In genomic region chr1:77413541-77414335, GRCh38 we compare ENCODE assay signal across 10 cellular contexts.
DNase-seq lines count a peak whose midpoint lies in the region; ATAC-seq and TF ChIP-seq lines count a peak whose summit lies in the region.
"Had no signal": no experiment of that assay in that cellular context is flagged by ENCODE, and none has a peak within 500 bp of the region (broad histone marks: within the 10 kb centered on the region; RNA-seq: fewer than 3 reads in every experiment).

No MANE protein-coding gene starts in this region.

- H3K27me3 Mint-ChIP-seq in CD14-positive monocyte (ENCODE audit: low read depth in 3 of 3) (peaks cover 4 to 7% (median 4%) of the 10 kb centered on the region in 3 donors), endothelial cell (ENCODE audit: unreplicated experiment) (no peaks in the 10 kb centered on the region)

- no peaks in the 10 kb centered on the region for H3K79me2 ChIP-seq in PC-9 (ENCODE audit: low read depth)

- CTCF ChIA-PET in PC-9 (lab: Charles Lee), result interaction anchor here (0.6 kb wide), 1 partner anchor 58 kb away, joined by 4 read pairs; no protein-coding TSS in a partner anchor

- no peak overlapping the region for H3K4me3 ChIP-seq in PC-9
- H3K4me3 ChIP-seq: right lobe of liver, vagina had no signal

- no peak overlapping the region for H2AFZ ChIP-seq in PC-9

- DNase-seq in CD14-positive monocyte (ENCODE audit: low spot score) (no peak), OCI-M1 (lab: John Stamatoyannopoulos, UW) (peak; percentile 87), KG1 (lab: John Stamatoyannopoulos, UW) (no peak), mesenteric fat pad (ENCODE audit: low spot score) (no peak), PC-9 (no peak), endothelial cell (ENCODE audit: low spot score) (no peak)
- DNase-seq: right lobe of liver had no signal

- peak; percentile 77 for ATAC-seq in GM19025 (IDR thresholded peaks at IDR 0.05; ENCODE audit: low read depth, unreplicated experiment)
- ATAC-seq in HG03025 (IDR thresholded peaks at IDR 0.05; ENCODE audit: low FRiP score, unreplicated experiment), result peak; percentile 87

- POLR2A ChIA-PET in PC-9 (lab: Charles Lee; ENCODE audit: unreplicated experiment), result no interaction called here

- H3K9me3 ChIP-seq in PC-9 (ENCODE audit: insufficient read depth, low read depth), result no peaks in the 10 kb centered on the region; the same call in 1 of the 2 replicates
- H3K9me3 ChIP-seq: right lobe of liver, vagina had no signal

- peaks cover 16% of the 10 kb centered on the region; the same call in 1 of the 2 replicates for H3F3A ChIP-seq in PC-9 (ENCODE audit: insufficient read depth, low read depth)

- H3K27ac ChIP-seq in PC-9, result no peak overlapping the region
- H3K27ac ChIP-seq: right lobe of liver, vagina had no signal

- no peaks in the 10 kb centered on the region for H3K27me3 ChIP-seq in PC-9 (ENCODE audit: insufficient read depth, low read depth)
- H3K27me3 ChIP-seq: right lobe of liver, vagina had no signal

- BruUV-seq in PC-9 (replicated peaks; lab: Mats Ljungman, UMichigan), result no TSS peak

- peak overlapping the region; percentile 67 to 87 (median 81) for H3K27ac Mint-ChIP-seq in CD14-positive monocyte
- no peak overlapping the region for H3K27ac Mint-ChIP-seq in endothelial cell (ENCODE audit: unreplicated experiment)

- H3K36me3 ChIP-seq in PC-9 (ENCODE audit: low read depth), result no peaks in the 10 kb centered on the region
- H3K36me3 ChIP-seq: right lobe of liver, vagina had no signal

- no peak overlapping the region for H3K4me2 ChIP-seq in PC-9

- TF ChIP-seq CTCF in CD14-positive monocyte (IDR thresholded peaks at IDR 0.05) (no peak), PC-9 (conservative IDR thresholded peaks at IDR 0.05) (no peak), endothelial cell (IDR thresholded peaks at IDR 0.05; ENCODE audit: unreplicated experiment) (no peak)

- peaks cover 19% of the 10 kb centered on the region for H3K4me1 ChIP-seq in PC-9 (replicated peaks; ENCODE audit: insufficient read depth)
- H3K4me1 ChIP-seq: right lobe of liver, vagina had no signal

- H3K4me3 Mint-ChIP-seq in CD14-positive monocyte (peak overlapping the region; percentile 61 to 77), endothelial cell (ENCODE audit: unreplicated experiment) (no peak overlapping the region)

- no peaks in the 10 kb centered on the region for H4K20me1 ChIP-seq in PC-9 (ENCODE audit: insufficient read depth)

- H3K9me2 ChIP-seq in PC-9 (ENCODE audit: insufficient read depth), result no peaks in the 10 kb centered on the region

- H3K9me3 Mint-ChIP-seq in CD14-positive monocyte, result peaks cover 14 to 34% (median 17%) of the 10 kb centered on the region in 7 donors
- H3K9me3 Mint-ChIP-seq in endothelial cell (ENCODE audit: unreplicated experiment), result no peaks in the 10 kb centered on the region

- H3K36me3 Mint-ChIP-seq in CD14-positive monocyte (peaks cover 10 to 16% of the 10 kb centered on the region in 2 donors), endothelial cell (ENCODE audit: low read depth, unreplicated experiment) (no peaks in the 10 kb centered on the region)

- intact Hi-C loops in CD14-positive monocyte (cut with micrococcal nuclease), result no loop called here
- intact Hi-C loops in PC-9 (cut with micrococcal nuclease; ENCODE audit: unreplicated experiment), result loop anchor here (10.0 kb wide), 1 partner anchor 121 kb away; no protein-coding TSS in a partner anchor

- H3K4me1 Mint-ChIP-seq in CD14-positive monocyte, result peaks cover 72% of the 10 kb centered on the region
- H3K4me1 Mint-ChIP-seq in endothelial cell (ENCODE audit: unreplicated experiment), result peaks cover 10% of the 10 kb centered on the region
